In genomic region chr1:212691561-212692071, GRCh38 we compare ENCODE assay signal across 14 cellular contexts. TPM values are rescaled to one million over a fixed set of nuclear protein-coding genes. Genes with fewer than 3 reads are reported as not detected.
DNase-seq lines count a peak whose midpoint lies in the region; ATAC-seq and TF ChIP-seq lines count a peak whose summit lies in the region.
"Had no signal": no experiment of that assay in that cellular context is flagged by ENCODE, and none has a peak within 500 bp of the region (broad histone marks: within the 10 kb centered on the region; RNA-seq: fewer than 3 reads in every experiment).

No MANE protein-coding gene starts in this region.

- H3K27me3 Mint-ChIP-seq in effector memory CD8-positive, alpha-beta T cell: peaks cover 9 to 27% of the 10 kb centered on the region in 2 donors

- ATAC-seq in GM21381 (IDR thresholded peaks at IDR 0.05; ENCODE audit: unreplicated experiment) (peak; percentile 61), HG03432 (IDR thresholded peaks at IDR 0.05; ENCODE audit: unreplicated experiment) (peak; percentile 67), GM19035 (IDR thresholded peaks at IDR 0.05; ENCODE audit: unreplicated experiment) (no peak)
- ATAC-seq in effector memory CD8-positive, alpha-beta T cell (replicated peaks): no peak
- ATAC-seq: heart right ventricle had no signal

- H3K27ac ChIP-seq in right atrium auricular region: no peak overlapping the region
- H3K27ac ChIP-seq: epithelial cell of prostate, heart right ventricle, tibial artery had no signal

- no peak overlapping the region for H3K4me3 Mint-ChIP-seq in effector memory CD8-positive, alpha-beta T cell

- no peak overlapping the region for H3K4me3 ChIP-seq in right atrium auricular region
- H3K4me3 ChIP-seq: heart right ventricle, tibial artery had no signal

- H3K36me3 Mint-ChIP-seq in effector memory CD8-positive, alpha-beta T cell (ENCODE audit: insufficient read depth): no peaks in the 10 kb centered on the region

- no peaks in the 10 kb centered on the region for H3K9me3 Mint-ChIP-seq in effector memory CD8-positive, alpha-beta T cell

- no peak for TF ChIP-seq CTCF in right atrium auricular region (IDR thresholded peaks at IDR 0.05)

- no peaks in the 10 kb centered on the region for H3K36me3 ChIP-seq in right atrium auricular region
- H3K36me3 ChIP-seq: heart right ventricle, tibial artery had no signal

- H3K4me1 Mint-ChIP-seq in effector memory CD8-positive, alpha-beta T cell (ENCODE audit: low read depth in 2 of 2): peaks cover 8 to 9% of the 10 kb centered on the region in 2 donors

- DNase-seq in activated T-cell treated with anti-CD3 and anti-CD28 coated beads for 48 hours (ENCODE audit: low read depth) (peak; percentile 37), right atrium auricular region (ENCODE audit: low spot score) (no peak)
- DNase-seq in activated T-cell treated with anti-CD3 and anti-CD28 coated beads, Interleukin-2, amount 50 U/mL, for 1 hour: no peak
- peak; percentile 69 for DNase-seq in stimulated activated CD8-positive, alpha-beta memory T cell treated with anti-CD3 and anti-CD28 coated beads, Interleukin-4, amount 100 ng/mL, for 48 hours
- DNase-seq in effector memory CD8-positive, alpha-beta T cell: no peak
- DNase-seq: Caco-2, heart right ventricle, kidney glomerular epithelial cell, NCI-H82, tibial artery had no signal

- no peaks in the 10 kb centered on the region for H3K27me3 ChIP-seq in right atrium auricular region
- H3K27me3 ChIP-seq: tibial artery had no signal

- no peaks in the 10 kb centered on the region for H3K4me1 ChIP-seq in right atrium auricular region
- H3K4me1 ChIP-seq: Caco-2, heart right ventricle, tibial artery had no signal

- H3K9me3 ChIP-seq in right atrium auricular region: no peaks in the 10 kb centered on the region
- H3K9me3 ChIP-seq: Caco-2, heart right ventricle, tibial artery had no signal

- no peak overlapping the region for H3K27ac Mint-ChIP-seq in effector memory CD8-positive, alpha-beta T cell

RNA-seq across cellular contexts. Expression of gene BATF3, which starts 8.0 kb away (rescaled TPM):
- 1 to 10 TPM in 1 of 2 donors, under 1 TPM in 1; 0.96 to 3.3 TPM for total RNA-seq in right atrium auricular region

Comparison
In these comparisons a context has a peak if more than half of its experiments do, and no peak if none do; other contexts are left out.
1. DNase-seq: peak in activated T-cell treated with anti-CD3 and anti-CD28 coated beads for 48 hours (single experiment) and stimulated activated CD8-positive, alpha-beta memory T cell treated with anti-CD3 and anti-CD28 coated beads, Interleukin-4, amount 100 ng/mL, for 48 hours (single experiment); none in activated T-cell treated with anti-CD3 and anti-CD28 coated beads, Interleukin-2, amount 50 U/mL, for 1 hour (single experiment), right atrium auricular region (single experiment) and effector memory CD8-positive, alpha-beta T cell (0 of 3).
2. ATAC-seq: peak in GM21381 (single experiment) and HG03432 (single experiment); none in effector memory CD8-positive, alpha-beta T cell (single experiment) and GM19035 (single experiment).